ENCODE assay signal across 11 cellular contexts in the genomic region with DNA sequence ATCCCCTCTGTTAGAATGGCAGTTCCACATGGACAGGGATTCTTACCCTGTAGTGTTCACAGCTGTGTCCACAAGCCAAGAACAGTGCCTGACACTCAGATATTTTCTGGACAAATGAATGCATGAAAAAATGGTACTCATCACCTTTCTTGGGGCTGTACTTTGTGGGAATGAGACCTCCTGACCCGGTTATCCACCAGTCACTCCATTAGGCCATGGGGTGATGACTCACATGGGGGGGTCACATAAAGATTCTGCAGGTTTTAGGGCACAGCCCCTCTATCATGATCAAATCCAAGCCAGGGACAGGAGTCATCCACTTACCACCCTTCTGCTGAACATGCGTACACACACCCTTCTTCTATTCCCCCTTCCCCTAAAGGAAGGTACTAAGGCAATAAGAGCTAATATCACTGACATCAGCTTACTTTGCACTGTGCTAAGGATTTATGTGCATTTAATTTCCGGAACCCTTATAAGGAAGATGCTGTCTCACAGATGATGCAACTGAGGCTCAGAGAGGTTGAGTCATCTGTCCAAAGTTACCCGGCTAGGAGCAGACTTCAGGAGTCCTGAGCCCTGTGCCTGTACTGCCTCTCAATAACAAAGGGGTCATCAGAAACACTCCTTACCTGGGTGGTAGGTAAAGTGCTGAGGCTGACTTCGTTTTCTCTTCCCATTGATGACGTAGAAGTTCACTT.
DNase-seq lines count a peak whose midpoint lies in the region; ATAC-seq, FAIRE-seq and TF ChIP-seq lines count a peak whose summit lies in the region.
"Had no signal": no experiment of that assay in that cellular context is flagged by ENCODE, and none has a peak within 500 bp of the region (broad histone marks: within the 10 kb centered on the region; RNA-seq: fewer than 3 reads in every experiment).

No MANE protein-coding gene starts in this region.

- no peaks in the 10 kb centered on the region for H3K9me3 Mint-ChIP-seq in natural killer cell treated with Interleukin-12 subunit alpha and Interleukin-12 subunit beta and Interleukin-15 and Interleukin-18, amount 100 ng/mL, for 72 hours
- H3K9me3 Mint-ChIP-seq in natural killer cell (no peaks in the 10 kb centered on the region), type B pancreatic cell (no peaks in the 10 kb centered on the region)
- H3K9me3 Mint-ChIP-seq: CD8-positive, alpha-beta memory T cell had no signal

- CTCF ChIA-PET in RWPE1 (lab: Yijun Ruan, JAX) = interaction anchor here (0.6 to 1.0 kb wide), 4 partner anchors 11 to 304 kb away, joined by 3 to 4 read pairs (median 3); no protein-coding TSS in a partner anchor

- no peak overlapping the region for H3K4me3 ChIP-seq in fibroblast of lung (replicated peaks in 1 of 4; ENCODE audit: control extremely low read depth in 1 of 4, insufficient read depth in 1 of 4, low read depth in 3 of 4, low read length in 4 of 4)
- H3K4me3 ChIP-seq in colonic mucosa = no peak overlapping the region
- H3K4me3 ChIP-seq: GM12878, spleen had no signal

- H3K4me1 Mint-ChIP-seq in natural killer cell treated with Interleukin-12 subunit alpha and Interleukin-12 subunit beta and Interleukin-15 and Interleukin-18, amount 100 ng/mL, for 72 hours (ENCODE audit: low read depth in 2 of 2) = peaks cover 62 to 67% of the 10 kb centered on the region in 2 donors
- H3K4me1 Mint-ChIP-seq in natural killer cell (peaks cover 60 to 76% of the 10 kb centered on the region in 2 donors), type B pancreatic cell (ENCODE audit: unreplicated experiment) (peaks cover 18% of the 10 kb centered on the region)

- H3K9me3 ChIP-seq in fibroblast of lung (ENCODE audit: control insufficient read depth, insufficient read depth, low read depth, low read length) (no peaks in the 10 kb centered on the region), colonic mucosa (no peaks in the 10 kb centered on the region)
- H3K9me3 ChIP-seq: spleen had no signal

- H3K27ac Mint-ChIP-seq in natural killer cell treated with Interleukin-12 subunit alpha and Interleukin-12 subunit beta and Interleukin-15 and Interleukin-18, amount 100 ng/mL, for 72 hours = peak overlapping the region; percentile 43 to 57
- H3K27ac Mint-ChIP-seq in natural killer cell = peak overlapping the region in 1 of 2 donors; percentile 37
- H3K27ac Mint-ChIP-seq in type B pancreatic cell = no peak overlapping the region

- no peak overlapping the region for H3K4me2 ChIP-seq in fibroblast of lung (ENCODE audit: extremely low read depth, insufficient read depth, low read length)

- POLR2A ChIA-PET in RWPE1 (lab: Yijun Ruan, JAX; ENCODE audit: low non-redundant PET) = no interaction called here

- no peaks in the 10 kb centered on the region for H3K79me2 ChIP-seq in fibroblast of lung (ENCODE audit: control insufficient read depth, insufficient read depth, low read length)

- no peak for ATAC-seq in natural killer cell treated with Interleukin-12 subunit alpha and Interleukin-12 subunit beta and Interleukin-15 and Interleukin-18, amount 100 ng/mL, for 72 hours
- ATAC-seq in natural killer cell (no peak), GM18861 (IDR thresholded peaks at IDR 0.05; ENCODE audit: unreplicated experiment) (no peak)
- ATAC-seq: GM12878 had no signal

- H3K9ac ChIP-seq in fibroblast of lung (ENCODE audit: insufficient read depth, low read length) (no peak overlapping the region), colonic mucosa (ENCODE audit: low read depth in 2 of 2, low read length in 2 of 2) (no peak overlapping the region)

- peaks cover 39% of the 10 kb centered on the region for H3K36me3 Mint-ChIP-seq in natural killer cell treated with Interleukin-12 subunit alpha and Interleukin-12 subunit beta and Interleukin-15 and Interleukin-18, amount 100 ng/mL, for 72 hours
- H3K36me3 Mint-ChIP-seq in natural killer cell (peaks cover 13% of the 10 kb centered on the region), type B pancreatic cell (no peaks in the 10 kb centered on the region)

- no peak overlapping the region for H2AFZ ChIP-seq in fibroblast of lung (ENCODE audit: low read length)

- peak; percentile 35 for FAIRE-seq in urothelium cell line (lab: Jason Lieb, UNC)
- FAIRE-seq: GM12878 had no signal

- no peak overlapping the region for H3K4me3 Mint-ChIP-seq in natural killer cell treated with Interleukin-12 subunit alpha and Interleukin-12 subunit beta and Interleukin-15 and Interleukin-18, amount 100 ng/mL, for 72 hours
- H3K4me3 Mint-ChIP-seq in natural killer cell = no peak overlapping the region
- no peak overlapping the region for H3K4me3 Mint-ChIP-seq in type B pancreatic cell
- H3K4me3 Mint-ChIP-seq: CD8-positive, alpha-beta memory T cell had no signal

- no peaks in the 10 kb centered on the region for H3K36me3 ChIP-seq in fibroblast of lung (ENCODE audit: control insufficient read depth, insufficient read depth, low read length)
- H3K36me3 ChIP-seq in colonic mucosa = no peaks in the 10 kb centered on the region

- H4K20me1 ChIP-seq in fibroblast of lung (ENCODE audit: control insufficient read depth, extremely low read depth, insufficient read depth, low read length) = no peaks in the 10 kb centered on the region

- no peak for DNase-seq in natural killer cell treated with Interleukin-12 subunit alpha and Interleukin-12 subunit beta and Interleukin-15 and Interleukin-18, amount 100 ng/mL, for 72 hours (ENCODE audit: low spot score)
- no peak for DNase-seq in natural killer cell
- DNase-seq in RWPE1 (ENCODE audit: low spot score) = peak; percentile 89
- DNase-seq in fibroblast of lung (ENCODE audit: low read depth in 2 of 2) = peak; percentile 75 to 88
- peak; percentile 58 for DNase-seq in urothelium cell line (ENCODE audit: low spot score)
- DNase-seq in type B pancreatic cell (ENCODE audit: extremely low spot score, unreplicated experiment) = no peak
- no peak for DNase-seq in colonic mucosa
- DNase-seq: CD8-positive, alpha-beta memory T cell; spleen had no signal

- H3K27ac ChIP-seq in RWPE1 (no peak overlapping the region), fibroblast of lung (ENCODE audit: insufficient read depth, low read length) (no peak overlapping the region), colonic mucosa (no peak overlapping the region)
- H3K27ac ChIP-seq: spleen had no signal

- intact Hi-C loops in natural killer cell (cut with micrococcal nuclease) (no loop called here), colonic mucosa (cut with DNase I) (no loop called here)

- H3K4me1 ChIP-seq in fibroblast of lung (ENCODE audit: control insufficient read depth, extremely low read depth, insufficient read depth, low read length) (peaks cover 2% of the 10 kb centered on the region), colonic mucosa (no peaks in the 10 kb centered on the region)

- no peaks in the 10 kb centered on the region for H3K27me3 ChIP-seq in fibroblast of lung (ENCODE audit: control insufficient read depth, insufficient read depth, low read length)
- H3K27me3 ChIP-seq in colonic mucosa = no peaks in the 10 kb centered on the region
- H3K27me3 ChIP-seq: spleen had no signal

- no peak for TF ChIP-seq CTCF in natural killer cell (IDR thresholded peaks at IDR 0.05)
- TF ChIP-seq CTCF in RWPE1 (conservative IDR thresholded peaks at IDR 0.05; ENCODE audit: low read depth) = no peak
- TF ChIP-seq CTCF in fibroblast of lung (conservative IDR thresholded peaks at IDR 0.05 in 1 of 2, IDR thresholded peaks at IDR 0.05 in 1 of 2; ENCODE audit: low read depth in 1 of 2, low read length in 2 of 2) = no peak
- no peak for TF ChIP-seq CTCF in type B pancreatic cell (conservative IDR thresholded peaks at IDR 0.05)
- TF ChIP-seq CTCF in colonic mucosa (IDR thresholded peaks at IDR 0.05) = no peak

- no peaks in the 10 kb centered on the region for H3K27me3 Mint-ChIP-seq in natural killer cell treated with Interleukin-12 subunit alpha and Interleukin-12 subunit beta and Interleukin-15 and Interleukin-18, amount 100 ng/mL, for 72 hours
- H3K27me3 Mint-ChIP-seq in natural killer cell (ENCODE audit: low read depth in 2 of 2) (no peaks in the 10 kb centered on the region), type B pancreatic cell (no peaks in the 10 kb centered on the region)

Comparison
In these comparisons a context has a peak if more than half of its experiments do, and no peak if none do; other contexts are left out.
1. DNase-seq: peak in RWPE1 (single experiment), fibroblast of lung (2 of 2) and urothelium cell line (single experiment); none in natural killer cell treated with Interleukin-12 subunit alpha and Interleukin-12 subunit beta and Interleukin-15 and Interleukin-18, amount 100 ng/mL, for 72 hours (single experiment), natural killer cell (single experiment), type B pancreatic cell (single experiment) and colonic mucosa (single experiment).